ENCODE assay signal across 29 cellular contexts in genomic region chr5:83003791-83004190, GRCh38.
"Had no signal": no experiment of that assay in that cellular context is flagged by ENCODE, and none has a peak within 500 bp of the region (broad histone marks: within the 10 kb centered on the region; RNA-seq: fewer than 3 reads in every experiment).

No MANE protein-coding gene starts in this region.

- H3K27me3 ChIP-seq: ascending aorta, body of pancreas, Peyer's patch, SJSA1 had no signal

- DNase-seq: activated CD4-positive, alpha-beta memory T cell treated with anti-CD3 and anti-CD28 coated beads for 36 hours; activated CD4-positive, alpha-beta T cell treated with anti-CD3 and anti-CD28 coated beads, Interleukin-2, amount 10 ng/mL, durations not matched to agents 7 days and 5 days; activated CD4-positive, CD25-positive, alpha-beta regulatory T cell; activated CD8-positive, alpha-beta memory T cell treated with anti-CD3 and anti-CD28 coated beads for 24 hours; activated effector memory CD4-positive, alpha-beta T cell treated with anti-CD3 and anti-CD28 coated beads, Interleukin-2, amount 50 U/mL, for 16 hours; activated naive CD4-positive, alpha-beta T cell treated with Interleukin-2 at 50 U/mL for 16 hours; activated naive CD8-positive, alpha-beta T cell treated with anti-CD3 and anti-CD28 coated beads, Interleukin-2, amount 50 U/mL, for 24 hours; activated T-cell treated with anti-CD3 and anti-CD28 coated beads, Interleukin-2, amount 50 U/mL, for 4 hours; amniotic stem cell; body of pancreas; central memory CD4-positive, alpha-beta T cell; Karpas-422; MM.1S; NCI-H1105 treated with DMSO at 0.1 percent for 48 hours; NCI-H1436 treated with DMSO at 0.1 percent for 48 hours; NCI-H187; NCI-H2081; NCI-H510A treated with DMSO at 0.1 percent for 48 hours; NCI-H69; NK-92 treated with Interleukin-12 subunit alpha and Interleukin-12 subunit beta, amount 100 ng/mL, for 24 hours; Peyer's patch; Right ventricle myocardium superior; T-helper 17 cell; T-helper 9 cell had no signal

- H3K4me3 ChIP-seq: ascending aorta, body of pancreas, Peyer's patch, SJSA1 had no signal

- ATAC-seq: activated naive CD4-positive, alpha-beta T cell treated with anti-CD3 and anti-CD28 coated beads, Interleukin-2, amount 50 U/mL, for 72 hours; activated naive CD8-positive, alpha-beta T cell treated with anti-CD3 and anti-CD28 coated beads, Interleukin-2, amount 50 U/mL, for 24 hours; activated T-cell treated with anti-CD3 and anti-CD28 coated beads, Interleukin-2, amount 50 U/mL, for 4 hours; body of pancreas; T-helper 17 cell had no signal

- FAIRE-seq: bronchial epithelial cell had no signal

- H3K36me3 ChIP-seq: ascending aorta, Peyer's patch, SJSA1 had no signal

- H3K4me1 ChIP-seq: ascending aorta, Peyer's patch had no signal

- H3K9me3 ChIP-seq: ascending aorta, body of pancreas, Peyer's patch, SJSA1 had no signal

- H3K27ac ChIP-seq: ascending aorta, body of pancreas, Peyer's patch, RWPE1, SJSA1 had no signal
